28 cellular contexts compared by ENCODE assay signal in genomic region chr10:15625261-15625660, GRCh38.
"Had no signal": no experiment of that assay in that cellular context is flagged by ENCODE, and none has a peak within 500 bp of the region (broad histone marks: within the 10 kb centered on the region; RNA-seq: fewer than 3 reads in every experiment).

No MANE protein-coding gene starts in this region.

- H3K27ac Mint-ChIP-seq: activated naive CD8-positive, alpha-beta T cell treated with anti-CD3 and anti-CD28 coated beads for 36 hours; natural killer cell; stimulated activated memory B cell treated with anti-CD40 and anti-IgM and Interleukin-4, amounts not matched to agents 10 μg/mL and 1 μg/mL and 100 μg/mL, for 72 hours; stimulated activated naive CD8-positive, alpha-beta T cell treated with anti-CD3 and anti-CD28 coated beads, Interleukin-15, amount 100 ng/mL, for 72 hours; T-helper 1 cell treated with Interleukin-12 subunit alpha and Interleukin-12 subunit beta and Interleukin-4 antibody, amounts not matched to agents 30 μg/mL and 1 μg/mL, for 36 hours had no signal

- H3K9me3 ChIP-seq: breast epithelium, gastroesophageal sphincter, sigmoid colon, thyroid gland, upper lobe of right lung had no signal

- DNase-seq: activated CD4-positive, alpha-beta T cell treated with anti-CD3 and anti-CD28 coated beads for 48 hours; activated CD4-positive, alpha-beta T cell treated with anti-CD3 and anti-CD28 coated beads, Interleukin-2, amount 50 U/mL, for 48 hours; activated CD8-positive, alpha-beta memory T cell treated with anti-CD3 and anti-CD28 coated beads for 24 hours; activated effector memory CD4-positive, alpha-beta T cell treated with Interleukin-2 at 50 U/mL for 16 hours; activated naive CD4-positive, alpha-beta T cell treated with Interleukin-2 at 50 U/mL for 16 hours; activated naive CD8-positive, alpha-beta T cell treated with anti-CD3 and anti-CD28 coated beads for 36 hours; central memory CD4-positive, alpha-beta T cell; effector memory CD4-positive, alpha-beta T cell; erythroblast; hippocampal formation; left cardiac atrium; natural killer cell; sigmoid colon; small intestine; stimulated activated CD4-positive, alpha-beta T cell treated with anti-CD3 and anti-CD28 coated beads, Interleukin-1b, Interleukin-23, amount 100 ng/mL, for 48 hours; stimulated activated CD4-positive, alpha-beta T cell treated with anti-CD3 and anti-CD28 coated beads, Interleukin-4, amount 100 ng/mL, for 4 hours; stimulated activated CD8-positive, alpha-beta memory T cell treated with anti-CD3 and anti-CD28 coated beads, Interleukin-4, amount 100 ng/mL, for 48 hours; stimulated activated naive CD8-positive, alpha-beta T cell treated with anti-CD3 and anti-CD28 coated beads, Interleukin-15, amount 100 ng/mL, for 72 hours; substantia nigra; T-helper 9 cell; thyroid gland; upper lobe of right lung; WERI-Rb-1 had no signal

- H3K9me3 Mint-ChIP-seq: activated naive CD8-positive, alpha-beta T cell treated with anti-CD3 and anti-CD28 coated beads for 36 hours; natural killer cell; stimulated activated memory B cell treated with anti-CD40 and anti-IgM and Interleukin-4, amounts not matched to agents 10 μg/mL and 1 μg/mL and 100 μg/mL, for 72 hours; stimulated activated naive CD8-positive, alpha-beta T cell treated with anti-CD3 and anti-CD28 coated beads, Interleukin-15, amount 100 ng/mL, for 72 hours; T-helper 1 cell treated with Interleukin-12 subunit alpha and Interleukin-12 subunit beta and Interleukin-4 antibody, amounts not matched to agents 30 μg/mL and 1 μg/mL, for 36 hours had no signal

- H3K4me3 ChIP-seq: breast epithelium, gastroesophageal sphincter, sigmoid colon, thyroid gland, upper lobe of right lung had no signal

- H3K36me3 ChIP-seq: breast epithelium, sigmoid colon, thyroid gland, upper lobe of right lung, WERI-Rb-1 had no signal

- ATAC-seq: activated CD4-positive, CD25-positive, alpha-beta regulatory T cell treated with anti-CD3 and anti-CD28 coated beads, Interleukin-2, amount 50 U/mL, for 24 hours; gastroesophageal sphincter; natural killer cell; stimulated activated memory B cell treated with anti-CD40 and anti-IgM and Interleukin-4, amounts not matched to agents 10 μg/mL and 1 μg/mL and 100 μg/mL, for 72 hours; stimulated activated naive CD8-positive, alpha-beta T cell treated with anti-CD3 and anti-CD28 coated beads, Interleukin-15, amount 100 ng/mL, for 72 hours; upper lobe of right lung had no signal

- H3K4me3 Mint-ChIP-seq: activated naive CD8-positive, alpha-beta T cell treated with anti-CD3 and anti-CD28 coated beads for 36 hours; natural killer cell; stimulated activated memory B cell treated with anti-CD40 and anti-IgM and Interleukin-4, amounts not matched to agents 10 μg/mL and 1 μg/mL and 100 μg/mL, for 72 hours; stimulated activated naive CD8-positive, alpha-beta T cell treated with anti-CD3 and anti-CD28 coated beads, Interleukin-15, amount 100 ng/mL, for 72 hours; T-helper 1 cell treated with Interleukin-12 subunit alpha and Interleukin-12 subunit beta and Interleukin-4 antibody, amounts not matched to agents 30 μg/mL and 1 μg/mL, for 36 hours had no signal

- H3K27me3 ChIP-seq: breast epithelium, gastroesophageal sphincter, sigmoid colon, thyroid gland, upper lobe of right lung had no signal

- H3K27me3 Mint-ChIP-seq: stimulated activated memory B cell treated with anti-CD40 and anti-IgM and Interleukin-4, amounts not matched to agents 10 μg/mL and 1 μg/mL and 100 μg/mL, for 72 hours had no signal

- H3K4me1 ChIP-seq: breast epithelium had no signal

- H3K4me1 Mint-ChIP-seq: activated naive CD8-positive, alpha-beta T cell treated with anti-CD3 and anti-CD28 coated beads for 36 hours; natural killer cell; stimulated activated memory B cell treated with anti-CD40 and anti-IgM and Interleukin-4, amounts not matched to agents 10 μg/mL and 1 μg/mL and 100 μg/mL, for 72 hours; stimulated activated naive CD8-positive, alpha-beta T cell treated with anti-CD3 and anti-CD28 coated beads, Interleukin-15, amount 100 ng/mL, for 72 hours had no signal

- H3K36me3 Mint-ChIP-seq: activated naive CD8-positive, alpha-beta T cell treated with anti-CD3 and anti-CD28 coated beads for 36 hours; natural killer cell; stimulated activated memory B cell treated with anti-CD40 and anti-IgM and Interleukin-4, amounts not matched to agents 10 μg/mL and 1 μg/mL and 100 μg/mL, for 72 hours had no signal

- H3K27ac ChIP-seq: thyroid gland, upper lobe of right lung, WERI-Rb-1 had no signal
